ENCODE assay signal across 1 cellular context in the genomic region with DNA sequence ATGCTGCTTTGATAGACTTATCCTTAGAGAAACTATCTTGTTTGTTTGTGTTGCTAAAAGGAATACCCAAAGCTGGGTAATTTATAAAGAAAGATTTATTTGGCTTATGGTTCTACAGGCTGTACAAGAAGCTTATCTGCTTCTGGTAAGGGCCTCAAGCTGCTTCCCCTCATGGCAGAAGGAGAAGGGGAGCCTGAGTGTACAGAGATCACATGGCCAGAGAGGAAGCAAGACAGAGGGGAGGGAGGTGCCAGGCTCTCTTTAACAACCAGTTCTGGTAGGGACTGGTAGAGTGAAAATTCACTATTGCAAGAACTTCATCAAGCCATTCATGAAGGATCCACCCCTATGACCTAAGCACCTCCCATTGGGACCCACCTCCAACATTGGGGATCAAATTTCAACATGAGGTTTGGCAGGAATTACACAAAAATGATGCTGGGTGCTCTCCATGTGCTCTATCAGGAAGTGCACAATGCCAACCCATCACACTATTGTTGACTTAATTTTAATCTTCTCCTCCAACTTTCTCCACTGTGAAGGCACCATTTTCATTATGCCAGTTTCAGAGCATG.
TF ChIP-seq lines count a peak whose summit lies in the region.

No MANE protein-coding gene starts in this region.

TF ChIP-seq in GM23338, 12 proteins besides CTCF, POLR2A, EP300 and RAD21:
- TF ChIP-seq, protein P1, sequence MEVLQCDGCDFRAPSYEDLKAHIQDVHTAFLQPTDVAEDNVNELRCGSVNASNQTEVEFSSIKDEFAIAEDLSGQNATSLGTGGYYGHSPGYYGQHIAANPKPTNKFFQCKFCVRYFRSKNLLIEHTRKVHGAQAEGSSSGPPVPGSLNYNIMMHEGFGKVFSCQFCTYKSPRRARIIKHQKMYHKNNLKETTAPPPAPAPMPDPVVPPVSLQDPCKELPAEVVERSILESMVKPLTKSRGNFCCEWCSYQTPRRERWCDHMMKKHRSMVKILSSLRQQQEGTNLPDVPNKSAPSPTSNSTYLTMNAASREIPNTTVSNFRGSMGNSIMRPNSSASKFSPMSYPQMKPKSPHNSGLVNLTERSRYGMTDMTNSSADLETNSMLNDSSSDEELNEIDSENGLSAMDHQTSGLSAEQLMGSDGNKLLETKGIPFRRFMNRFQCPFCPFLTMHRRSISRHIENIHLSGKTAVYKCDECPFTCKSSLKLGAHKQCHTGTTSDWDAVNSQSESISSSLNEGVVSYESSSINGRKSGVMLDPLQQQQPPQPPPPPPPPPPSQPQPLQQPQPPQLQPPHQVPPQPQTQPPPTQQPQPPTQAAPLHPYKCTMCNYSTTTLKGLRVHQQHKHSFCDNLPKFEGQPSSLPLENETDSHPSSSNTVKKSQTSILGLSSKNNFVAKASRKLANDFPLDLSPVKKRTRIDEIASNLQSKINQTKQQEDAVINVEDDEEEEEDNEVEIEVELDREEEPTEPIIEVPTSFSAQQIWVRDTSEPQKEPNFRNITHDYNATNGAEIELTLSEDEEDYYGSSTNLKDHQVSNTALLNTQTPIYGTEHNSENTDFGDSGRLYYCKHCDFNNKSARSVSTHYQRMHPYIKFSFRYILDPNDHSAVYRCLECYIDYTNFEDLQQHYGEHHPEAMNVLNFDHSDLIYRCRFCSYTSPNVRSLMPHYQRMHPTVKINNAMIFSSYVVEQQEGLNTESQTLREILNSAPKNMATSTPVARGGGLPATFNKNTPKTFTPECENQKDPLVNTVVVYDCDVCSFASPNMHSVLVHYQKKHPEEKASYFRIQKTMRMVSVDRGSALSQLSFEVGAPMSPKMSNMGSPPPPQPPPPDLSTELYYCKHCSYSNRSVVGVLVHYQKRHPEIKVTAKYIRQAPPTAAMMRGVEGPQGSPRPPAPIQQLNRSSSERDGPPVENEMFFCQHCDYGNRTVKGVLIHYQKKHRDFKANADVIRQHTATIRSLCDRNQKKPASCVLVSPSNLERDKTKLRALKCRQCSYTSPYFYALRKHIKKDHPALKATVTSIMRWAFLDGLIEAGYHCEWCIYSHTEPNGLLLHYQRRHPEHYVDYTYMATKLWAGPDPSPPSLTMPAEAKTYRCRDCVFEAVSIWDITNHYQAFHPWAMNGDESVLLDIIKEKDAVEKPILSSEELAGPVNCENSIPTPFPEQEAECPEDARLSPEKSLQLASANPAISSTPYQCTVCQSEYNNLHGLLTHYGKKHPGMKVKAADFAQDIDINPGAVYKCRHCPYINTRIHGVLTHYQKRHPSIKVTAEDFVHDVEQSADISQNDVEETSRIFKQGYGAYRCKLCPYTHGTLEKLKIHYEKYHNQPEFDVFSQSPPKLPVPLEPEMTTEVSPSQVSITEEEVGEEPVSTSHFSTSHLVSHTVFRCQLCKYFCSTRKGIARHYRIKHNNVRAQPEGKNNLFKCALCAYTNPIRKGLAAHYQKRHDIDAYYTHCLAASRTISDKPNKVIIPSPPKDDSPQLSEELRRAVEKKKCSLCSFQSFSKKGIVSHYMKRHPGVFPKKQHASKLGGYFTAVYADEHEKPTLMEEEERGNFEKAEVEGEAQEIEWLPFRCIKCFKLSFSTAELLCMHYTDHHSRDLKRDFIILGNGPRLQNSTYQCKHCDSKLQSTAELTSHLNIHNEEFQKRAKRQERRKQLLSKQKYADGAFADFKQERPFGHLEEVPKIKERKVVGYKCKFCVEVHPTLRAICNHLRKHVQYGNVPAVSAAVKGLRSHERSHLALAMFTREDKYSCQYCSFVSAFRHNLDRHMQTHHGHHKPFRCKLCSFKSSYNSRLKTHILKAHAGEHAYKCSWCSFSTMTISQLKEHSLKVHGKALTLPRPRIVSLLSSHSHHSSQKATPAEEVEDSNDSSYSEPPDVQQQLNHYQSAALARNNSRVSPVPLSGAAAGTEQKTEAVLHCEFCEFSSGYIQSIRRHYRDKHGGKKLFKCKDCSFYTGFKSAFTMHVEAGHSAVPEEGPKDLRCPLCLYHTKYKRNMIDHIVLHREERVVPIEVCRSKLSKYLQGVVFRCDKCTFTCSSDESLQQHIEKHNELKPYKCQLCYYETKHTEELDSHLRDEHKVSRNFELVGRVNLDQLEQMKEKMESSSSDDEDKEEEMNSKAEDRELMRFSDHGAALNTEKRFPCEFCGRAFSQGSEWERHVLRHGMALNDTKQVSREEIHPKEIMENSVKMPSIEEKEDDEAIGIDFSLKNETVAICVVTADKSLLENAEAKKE (CRISPR knock-in tag; IDR thresholded peaks at IDR 0.05) = no peak
- TF ChIP-seq POLR2AphosphoS5 (IDR thresholded peaks at IDR 0.05; ENCODE audit: low read depth) = no peak
- no peak for TF ChIP-seq ZNF331 (CRISPR knock-in tag; IDR thresholded peaks at IDR 0.05; ENCODE audit: low read depth)
- no peak for TF ChIP-seq CREB1 (CRISPR knock-in tag; IDR thresholded peaks at IDR 0.05; ENCODE audit: low read depth)
- TF ChIP-seq JUNB (IDR thresholded peaks at IDR 0.05; ENCODE audit: unreplicated experiment) = no peak
- no peak for TF ChIP-seq STAT1 (IDR thresholded peaks at IDR 0.05; ENCODE audit: unreplicated experiment)
- TF ChIP-seq EZH2phosphoT487 (IDR thresholded peaks at IDR 0.05; ENCODE audit: unreplicated experiment) = no peak
- no peak for TF ChIP-seq EZH2 (IDR thresholded peaks at IDR 0.05; ENCODE audit: low read depth, unreplicated experiment)
- no peak for TF ChIP-seq NANOG (IDR thresholded peaks at IDR 0.05; ENCODE audit: borderline replicate concordance)
- TF ChIP-seq, protein P2, sequence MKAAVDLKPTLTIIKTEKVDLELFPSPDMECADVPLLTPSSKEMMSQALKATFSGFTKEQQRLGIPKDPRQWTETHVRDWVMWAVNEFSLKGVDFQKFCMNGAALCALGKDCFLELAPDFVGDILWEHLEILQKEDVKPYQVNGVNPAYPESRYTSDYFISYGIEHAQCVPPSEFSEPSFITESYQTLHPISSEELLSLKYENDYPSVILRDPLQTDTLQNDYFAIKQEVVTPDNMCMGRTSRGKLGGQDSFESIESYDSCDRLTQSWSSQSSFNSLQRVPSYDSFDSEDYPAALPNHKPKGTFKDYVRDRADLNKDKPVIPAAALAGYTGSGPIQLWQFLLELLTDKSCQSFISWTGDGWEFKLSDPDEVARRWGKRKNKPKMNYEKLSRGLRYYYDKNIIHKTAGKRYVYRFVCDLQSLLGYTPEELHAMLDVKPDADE (IDR thresholded peaks at IDR 0.05) = no peak
- TF ChIP-seq, protein P3, sequence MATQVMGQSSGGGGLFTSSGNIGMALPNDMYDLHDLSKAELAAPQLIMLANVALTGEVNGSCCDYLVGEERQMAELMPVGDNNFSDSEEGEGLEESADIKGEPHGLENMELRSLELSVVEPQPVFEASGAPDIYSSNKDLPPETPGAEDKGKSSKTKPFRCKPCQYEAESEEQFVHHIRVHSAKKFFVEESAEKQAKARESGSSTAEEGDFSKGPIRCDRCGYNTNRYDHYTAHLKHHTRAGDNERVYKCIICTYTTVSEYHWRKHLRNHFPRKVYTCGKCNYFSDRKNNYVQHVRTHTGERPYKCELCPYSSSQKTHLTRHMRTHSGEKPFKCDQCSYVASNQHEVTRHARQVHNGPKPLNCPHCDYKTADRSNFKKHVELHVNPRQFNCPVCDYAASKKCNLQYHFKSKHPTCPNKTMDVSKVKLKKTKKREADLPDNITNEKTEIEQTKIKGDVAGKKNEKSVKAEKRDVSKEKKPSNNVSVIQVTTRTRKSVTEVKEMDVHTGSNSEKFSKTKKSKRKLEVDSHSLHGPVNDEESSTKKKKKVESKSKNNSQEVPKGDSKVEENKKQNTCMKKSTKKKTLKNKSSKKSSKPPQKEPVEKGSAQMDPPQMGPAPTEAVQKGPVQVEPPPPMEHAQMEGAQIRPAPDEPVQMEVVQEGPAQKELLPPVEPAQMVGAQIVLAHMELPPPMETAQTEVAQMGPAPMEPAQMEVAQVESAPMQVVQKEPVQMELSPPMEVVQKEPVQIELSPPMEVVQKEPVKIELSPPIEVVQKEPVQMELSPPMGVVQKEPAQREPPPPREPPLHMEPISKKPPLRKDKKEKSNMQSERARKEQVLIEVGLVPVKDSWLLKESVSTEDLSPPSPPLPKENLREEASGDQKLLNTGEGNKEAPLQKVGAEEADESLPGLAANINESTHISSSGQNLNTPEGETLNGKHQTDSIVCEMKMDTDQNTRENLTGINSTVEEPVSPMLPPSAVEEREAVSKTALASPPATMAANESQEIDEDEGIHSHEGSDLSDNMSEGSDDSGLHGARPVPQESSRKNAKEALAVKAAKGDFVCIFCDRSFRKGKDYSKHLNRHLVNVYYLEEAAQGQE (IDR thresholded peaks at IDR 0.05; ENCODE audit: unreplicated experiment) = no peak
- TF ChIP-seq ZNF114 (CRISPR knock-in tag; IDR thresholded peaks at IDR 0.05) = no peak
